ENCODE assay signal across 1 cellular context in genomic region chr20:621115-621756, GRCh38.
A peak's percentile ranks its signal among the peaks of the same experiment; 100 is the strongest.
TF ChIP-seq lines count a peak whose summit lies in the region.

No MANE protein-coding gene starts in this region.

TF ChIP-seq in HepG2, 621 proteins besides CTCF, POLR2A, EP300 and RAD21:
- TF ChIP-seq ZNF33A (CRISPR knock-in tag; IDR thresholded peaks at IDR 0.05; ENCODE audit: borderline replicate concordance) (no peak), ZNF143 (CRISPR knock-in tag; IDR thresholded peaks at IDR 0.05) (no peak), ZSCAN30 (CRISPR knock-in tag; IDR thresholded peaks at IDR 0.05) (no peak), AGO2 (optimal IDR thresholded peaks at IDR 0.05; ENCODE audit: low read depth, low read length) (no peak), E2F1 (CRISPR knock-in tag; IDR thresholded peaks at IDR 0.05) (no peak), SATB2 (CRISPR knock-in tag; IDR thresholded peaks at IDR 0.05) (no peak), ZNF770 (CRISPR knock-in tag; IDR thresholded peaks at IDR 0.05) (peak; percentile 79; the same call in 1 of the 2 replicates), ZNF629 (CRISPR knock-in tag; conservative IDR thresholded peaks at IDR 0.05) (no peak), ZSCAN25 (CRISPR knock-in tag; IDR thresholded peaks at IDR 0.05) (no peak), ATF7 (IDR thresholded peaks at IDR 0.05) (peak; percentile 80), ATF7 (CRISPR knock-in tag; IDR thresholded peaks at IDR 0.05) (no peak), ZNF883 (CRISPR knock-in tag; IDR thresholded peaks at IDR 0.05; ENCODE audit: not compliant biosample characterization) (no peak), PHF21A (CRISPR knock-in tag; IDR thresholded peaks at IDR 0.05) (no peak), THAP9 (CRISPR knock-in tag; IDR thresholded peaks at IDR 0.05; ENCODE audit: borderline replicate concordance) (no peak), STAG1 (CRISPR knock-in tag; IDR thresholded peaks at IDR 0.05) (no peak), TCF7 (IDR thresholded peaks at IDR 0.05; ENCODE audit: low read depth) (no peak), ZNF740 (CRISPR knock-in tag; IDR thresholded peaks at IDR 0.05) (no peak), TBX2 (CRISPR knock-in tag; IDR thresholded peaks at IDR 0.05; ENCODE audit: borderline replicate concordance) (0 out of 2 replicates have a peak, but pooled peaks have one; percentile 5), EHMT2 (IDR thresholded peaks at IDR 0.05; ENCODE audit: borderline replicate concordance, low read depth, low read length) (no peak)
- TF ChIP-seq, protein P1, sequence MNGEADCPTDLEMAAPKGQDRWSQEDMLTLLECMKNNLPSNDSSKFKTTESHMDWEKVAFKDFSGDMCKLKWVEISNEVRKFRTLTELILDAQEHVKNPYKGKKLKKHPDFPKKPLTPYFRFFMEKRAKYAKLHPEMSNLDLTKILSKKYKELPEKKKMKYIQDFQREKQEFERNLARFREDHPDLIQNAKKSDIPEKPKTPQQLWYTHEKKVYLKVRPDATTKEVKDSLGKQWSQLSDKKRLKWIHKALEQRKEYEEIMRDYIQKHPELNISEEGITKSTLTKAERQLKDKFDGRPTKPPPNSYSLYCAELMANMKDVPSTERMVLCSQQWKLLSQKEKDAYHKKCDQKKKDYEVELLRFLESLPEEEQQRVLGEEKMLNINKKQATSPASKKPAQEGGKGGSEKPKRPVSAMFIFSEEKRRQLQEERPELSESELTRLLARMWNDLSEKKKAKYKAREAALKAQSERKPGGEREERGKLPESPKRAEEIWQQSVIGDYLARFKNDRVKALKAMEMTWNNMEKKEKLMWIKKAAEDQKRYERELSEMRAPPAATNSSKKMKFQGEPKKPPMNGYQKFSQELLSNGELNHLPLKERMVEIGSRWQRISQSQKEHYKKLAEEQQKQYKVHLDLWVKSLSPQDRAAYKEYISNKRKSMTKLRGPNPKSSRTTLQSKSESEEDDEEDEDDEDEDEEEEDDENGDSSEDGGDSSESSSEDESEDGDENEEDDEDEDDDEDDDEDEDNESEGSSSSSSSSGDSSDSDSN (CRISPR knock-in tag; IDR thresholded peaks at IDR 0.05), result no peak
- TF ChIP-seq, protein P2, sequence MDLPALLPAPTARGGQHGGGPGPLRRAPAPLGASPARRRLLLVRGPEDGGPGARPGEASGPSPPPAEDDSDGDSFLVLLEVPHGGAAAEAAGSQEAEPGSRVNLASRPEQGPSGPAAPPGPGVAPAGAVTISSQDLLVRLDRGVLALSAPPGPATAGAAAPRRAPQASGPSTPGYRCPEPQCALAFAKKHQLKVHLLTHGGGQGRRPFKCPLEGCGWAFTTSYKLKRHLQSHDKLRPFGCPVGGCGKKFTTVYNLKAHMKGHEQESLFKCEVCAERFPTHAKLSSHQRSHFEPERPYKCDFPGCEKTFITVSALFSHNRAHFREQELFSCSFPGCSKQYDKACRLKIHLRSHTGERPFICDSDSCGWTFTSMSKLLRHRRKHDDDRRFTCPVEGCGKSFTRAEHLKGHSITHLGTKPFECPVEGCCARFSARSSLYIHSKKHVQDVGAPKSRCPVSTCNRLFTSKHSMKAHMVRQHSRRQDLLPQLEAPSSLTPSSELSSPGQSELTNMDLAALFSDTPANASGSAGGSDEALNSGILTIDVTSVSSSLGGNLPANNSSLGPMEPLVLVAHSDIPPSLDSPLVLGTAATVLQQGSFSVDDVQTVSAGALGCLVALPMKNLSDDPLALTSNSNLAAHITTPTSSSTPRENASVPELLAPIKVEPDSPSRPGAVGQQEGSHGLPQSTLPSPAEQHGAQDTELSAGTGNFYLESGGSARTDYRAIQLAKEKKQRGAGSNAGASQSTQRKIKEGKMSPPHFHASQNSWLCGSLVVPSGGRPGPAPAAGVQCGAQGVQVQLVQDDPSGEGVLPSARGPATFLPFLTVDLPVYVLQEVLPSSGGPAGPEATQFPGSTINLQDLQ (CRISPR knock-in tag; IDR thresholded peaks at IDR 0.05), result no peak
- TF ChIP-seq, protein P3, sequence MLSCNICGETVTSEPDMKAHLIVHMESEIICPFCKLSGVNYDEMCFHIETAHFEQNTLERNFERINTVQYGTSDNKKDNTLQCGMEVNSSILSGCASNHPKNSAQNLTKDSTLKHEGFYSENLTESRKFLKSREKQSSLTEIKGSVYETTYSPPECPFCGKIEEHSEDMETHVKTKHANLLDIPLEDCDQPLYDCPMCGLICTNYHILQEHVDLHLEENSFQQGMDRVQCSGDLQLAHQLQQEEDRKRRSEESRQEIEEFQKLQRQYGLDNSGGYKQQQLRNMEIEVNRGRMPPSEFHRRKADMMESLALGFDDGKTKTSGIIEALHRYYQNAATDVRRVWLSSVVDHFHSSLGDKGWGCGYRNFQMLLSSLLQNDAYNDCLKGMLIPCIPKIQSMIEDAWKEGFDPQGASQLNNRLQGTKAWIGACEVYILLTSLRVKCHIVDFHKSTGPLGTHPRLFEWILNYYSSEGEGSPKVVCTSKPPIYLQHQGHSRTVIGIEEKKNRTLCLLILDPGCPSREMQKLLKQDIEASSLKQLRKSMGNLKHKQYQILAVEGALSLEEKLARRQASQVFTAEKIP (CRISPR knock-in tag; IDR thresholded peaks at IDR 0.05; ENCODE audit: borderline replicate concordance), result no peak
- TF ChIP-seq, protein P4, sequence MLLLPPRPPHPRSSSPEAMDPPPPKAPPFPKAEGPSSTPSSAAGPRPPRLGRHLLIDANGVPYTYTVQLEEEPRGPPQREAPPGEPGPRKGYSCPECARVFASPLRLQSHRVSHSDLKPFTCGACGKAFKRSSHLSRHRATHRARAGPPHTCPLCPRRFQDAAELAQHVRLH (CRISPR knock-in tag; IDR thresholded peaks at IDR 0.05; ENCODE audit: borderline replicate concordance, low read depth), result no peak
- TF ChIP-seq, protein P5, sequence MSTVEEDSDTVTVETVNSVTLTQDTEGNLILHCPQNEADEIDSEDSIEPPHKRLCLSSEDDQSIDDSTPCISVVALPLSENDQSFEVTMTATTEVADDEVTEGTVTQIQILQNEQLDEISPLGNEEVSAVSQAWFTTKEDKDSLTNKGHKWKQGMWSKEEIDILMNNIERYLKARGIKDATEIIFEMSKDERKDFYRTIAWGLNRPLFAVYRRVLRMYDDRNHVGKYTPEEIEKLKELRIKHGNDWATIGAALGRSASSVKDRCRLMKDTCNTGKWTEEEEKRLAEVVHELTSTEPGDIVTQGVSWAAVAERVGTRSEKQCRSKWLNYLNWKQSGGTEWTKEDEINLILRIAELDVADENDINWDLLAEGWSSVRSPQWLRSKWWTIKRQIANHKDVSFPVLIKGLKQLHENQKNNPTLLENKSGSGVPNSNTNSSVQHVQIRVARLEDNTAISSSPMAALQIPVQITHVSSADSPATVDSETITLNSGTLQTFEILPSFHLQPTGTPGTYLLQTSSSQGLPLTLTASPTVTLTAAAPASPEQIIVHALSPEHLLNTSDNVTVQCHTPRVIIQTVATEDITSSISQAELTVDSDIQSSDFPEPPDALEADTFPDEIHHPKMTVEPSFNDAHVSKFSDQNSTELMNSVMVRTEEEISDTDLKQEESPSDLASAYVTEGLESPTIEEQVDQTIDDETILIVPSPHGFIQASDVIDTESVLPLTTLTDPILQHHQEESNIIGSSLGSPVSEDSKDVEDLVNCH (CRISPR knock-in tag; IDR thresholded peaks at IDR 0.05), result no peak
- TF ChIP-seq, protein P6, sequence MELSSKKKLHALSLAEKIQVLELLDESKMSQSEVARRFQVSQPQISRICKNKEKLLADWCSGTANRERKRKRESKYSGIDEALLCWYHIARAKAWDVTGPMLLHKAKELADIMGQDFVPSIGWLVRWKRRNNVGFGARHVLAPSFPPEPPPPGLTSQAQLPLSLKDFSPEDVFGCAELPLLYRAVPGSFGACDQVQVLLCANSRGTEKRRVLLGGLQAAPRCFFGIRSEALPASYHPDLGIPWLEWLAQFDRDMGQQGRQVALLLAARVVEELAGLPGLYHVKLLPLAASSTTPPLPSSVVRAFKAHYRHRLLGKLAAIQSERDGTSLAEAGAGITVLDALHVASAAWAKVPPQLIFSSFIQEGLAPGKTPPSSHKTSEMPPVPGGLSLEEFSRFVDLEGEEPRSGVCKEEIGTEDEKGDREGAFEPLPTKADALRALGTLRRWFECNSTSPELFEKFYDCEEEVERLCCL (CRISPR knock-in tag; IDR thresholded peaks at IDR 0.05; ENCODE audit: borderline replicate concordance), result no peak
